1 cellular context compared by ENCODE assay signal in the genomic region with DNA sequence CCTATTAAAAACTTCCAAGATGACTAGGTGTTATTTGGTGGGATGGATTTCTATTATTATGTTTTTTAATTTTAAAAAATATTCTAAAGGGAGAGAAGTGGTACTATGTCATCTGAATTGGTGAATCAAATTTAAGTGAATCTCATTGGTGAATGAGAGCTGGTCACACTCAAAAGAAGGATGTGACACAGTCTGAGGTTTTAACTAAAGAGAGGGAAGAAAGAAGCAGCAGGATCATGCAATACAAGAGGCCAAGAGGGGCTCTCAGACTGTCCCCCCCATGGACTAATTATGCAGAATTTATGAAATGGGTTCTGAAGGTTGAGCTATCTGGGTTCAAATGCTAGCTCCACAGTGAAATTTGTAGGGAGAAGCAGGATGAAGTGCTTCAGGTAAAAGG.
TF ChIP-seq lines count a peak whose summit lies in the region.

No MANE protein-coding gene starts in this region.

TF ChIP-seq in H1, 55 proteins besides CTCF, POLR2A, EP300 and RAD21:
- TF ChIP-seq SUZ12 (IDR thresholded peaks at IDR 0.05; ENCODE audit: low read length) (no peak), ASH2L (IDR thresholded peaks at IDR 0.05; ENCODE audit: low read length) (peak; percentile 61)
